In the genomic region with DNA sequence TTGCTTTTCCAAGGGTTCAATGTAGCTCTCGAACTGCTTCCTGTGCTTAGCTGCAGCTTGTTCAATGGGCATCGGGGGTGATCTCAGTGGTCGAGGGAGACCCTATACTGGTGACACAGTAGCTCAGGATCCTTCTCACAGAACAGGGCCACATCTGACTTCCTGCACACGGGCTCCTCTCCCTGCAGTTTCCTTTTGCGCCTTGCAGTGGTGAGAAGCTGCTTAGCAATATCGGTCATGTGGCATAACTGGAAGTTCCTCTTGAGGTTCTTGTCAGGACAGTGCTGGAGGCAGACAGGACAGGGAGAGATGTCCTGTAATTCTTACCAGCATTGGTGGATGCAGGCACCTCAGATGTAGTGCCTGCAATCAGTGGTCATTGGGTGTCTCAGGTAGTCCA, we compare ENCODE assay signal across 13 cellular contexts.
DNase-seq lines count a peak whose midpoint lies in the region; ATAC-seq and TF ChIP-seq lines count a peak whose summit lies in the region.
"Had no signal": no experiment of that assay in that cellular context is flagged by ENCODE, and none has a peak within 500 bp of the region (broad histone marks: within the 10 kb centered on the region; RNA-seq: fewer than 3 reads in every experiment).

No MANE protein-coding gene starts in this region.

- H3K36me3 ChIP-seq in neuronal stem cell (replicated peaks in 1 of 2; ENCODE audit: control insufficient read depth in 2 of 2, insufficient read depth in 2 of 2, low read length in 2 of 2), result no peaks in the 10 kb centered on the region

- no peak overlapping the region for H3K9ac ChIP-seq in neuronal stem cell (ENCODE audit: low read depth, low read length, poor library complexity)

- H3K4ac ChIP-seq in neuronal stem cell (ENCODE audit: low read length), result no peak overlapping the region

- H2AFZ ChIP-seq in neuronal stem cell (ENCODE audit: low read length), result no peak overlapping the region

- no peak overlapping the region for H3K23ac ChIP-seq in neuronal stem cell (ENCODE audit: low read depth, low read length, poor library complexity)

- no peaks in the 10 kb centered on the region for H3K9me3 ChIP-seq in neuronal stem cell (replicated peaks in 1 of 2; ENCODE audit: control insufficient read depth in 2 of 2, insufficient read depth in 1 of 2, low read depth in 1 of 2, low read length in 2 of 2)

- no peaks in the 10 kb centered on the region for H3K4me1 ChIP-seq in neuronal stem cell (ENCODE audit: control insufficient read depth in 2 of 2, insufficient read depth in 1 of 2, low read depth in 1 of 2, low read length in 2 of 2)

- H3K27me3 ChIP-seq in neuronal stem cell (ENCODE audit: control insufficient read depth in 3 of 3, insufficient read depth in 3 of 3, low read depth in 1 of 3, low read length in 3 of 3), result no peaks in the 10 kb centered on the region

- no peak overlapping the region for H2BK15ac ChIP-seq in neuronal stem cell (ENCODE audit: low read length)

- peak; percentile 84 for ATAC-seq in GM18505 (IDR thresholded peaks at IDR 0.05; ENCODE audit: unreplicated experiment)
- peak; percentile 77 for ATAC-seq in GM21447 (IDR thresholded peaks at IDR 0.05; ENCODE audit: unreplicated experiment)
- ATAC-seq in HG03108 (IDR thresholded peaks at IDR 0.05; ENCODE audit: unreplicated experiment), result peak; percentile 91
- ATAC-seq: activated T-helper 17 cell treated with anti-CD3 and anti-CD28 coated beads, Interleukin-2, amount 50 U/mL, for 72 hours had no signal

- no peak overlapping the region for H2BK5ac ChIP-seq in neuronal stem cell (ENCODE audit: low read length)

- no peak overlapping the region for H2BK12ac ChIP-seq in neuronal stem cell (ENCODE audit: low read length)

- WGBS in neuronal stem cell (ENCODE audit: extremely low coverage in 2 of 2, insufficient read length in 2 of 2, insufficient replicate concordance in 1 of 2), 2 donors, result no CpG with 5 or more reads among the region's 6 CpGs

- peak; percentile 85 for DNase-seq in OCI-M1 (lab: John Stamatoyannopoulos, UW)
- no peak for DNase-seq in germinal center (ENCODE audit: low spot score)
- no peak for DNase-seq in neuronal stem cell (ENCODE audit: low spot score)
- no peak for DNase-seq in dermis blood vessel endothelial cell
- DNase-seq in DMS114 treated with DMSO at 0.1 percent for 48 hours (lab: John Stamatoyannopoulos, UW; ENCODE audit: unreplicated experiment), result no peak
- DNase-seq: CD4-positive, alpha-beta T cell; HCEC 1CT; NCI-H2029 treated with DMSO at 0.1 percent for 48 hours; stimulated activated CD4-positive, alpha-beta T cell treated with anti-CD3 and anti-CD28 coated beads, Interleukin-15, amount 100 ng/mL, for 24 hours had no signal

- no peak overlapping the region for H3K14ac ChIP-seq in neuronal stem cell (ENCODE audit: low read length)

- no peak overlapping the region for H3K27ac ChIP-seq in neuronal stem cell (replicated peaks; ENCODE audit: low read length)

- H3K18ac ChIP-seq in neuronal stem cell (ENCODE audit: low read length), result no peak overlapping the region

- no peaks in the 10 kb centered on the region for H3K79me1 ChIP-seq in neuronal stem cell (ENCODE audit: low read depth, low read length)

- H2BK120ac ChIP-seq in neuronal stem cell (ENCODE audit: low read depth, low read length), result no peak overlapping the region

- no peak overlapping the region for H4K91ac ChIP-seq in neuronal stem cell (ENCODE audit: low read depth, low read length, poor library complexity)

- H4K8ac ChIP-seq in neuronal stem cell (ENCODE audit: low read depth, low read length), result no peak overlapping the region

- no peak overlapping the region for H3K4me3 ChIP-seq in neuronal stem cell (ENCODE audit: low read length in 2 of 2)

- no peak overlapping the region for H3K4me2 ChIP-seq in neuronal stem cell (ENCODE audit: insufficient read depth, low read length, poor library complexity, severe bottlenecking)

- no peak for TF ChIP-seq POLR2A in GM18505 (IDR thresholded peaks at IDR 0.05; ENCODE audit: borderline replicate concordance, extremely low read depth, insufficient read depth, insufficient read length)

- no peak overlapping the region for H2AK5ac ChIP-seq in neuronal stem cell (ENCODE audit: low read depth, low read length)
